Comparison of ENCODE assay signal across 10 cellular contexts in genomic region chr3:106004137-106004600, GRCh38.
DNase-seq lines count a peak whose midpoint lies in the region; ATAC-seq and TF ChIP-seq lines count a peak whose summit lies in the region.
"Had no signal": no experiment of that assay in that cellular context is flagged by ENCODE, and none has a peak within 500 bp of the region (broad histone marks: within the 10 kb centered on the region; RNA-seq: fewer than 3 reads in every experiment).

No MANE protein-coding gene starts in this region.

- no peaks in the 10 kb centered on the region for H3K27me3 Mint-ChIP-seq in dendritic cell treated with granulocyte-macrophage colony-stimulating factor and Interleukin-4, amounts not matched to agents 40 ng/mL and 50 ng/mL, for 4 days

- H3K27me3 ChIP-seq in BE2C (no peaks in the 10 kb centered on the region), SJSA1 (replicated peaks) (no peaks in the 10 kb centered on the region), lower lobe of right lung (ENCODE audit: low read depth) (no peaks in the 10 kb centered on the region), colonic mucosa (no peaks in the 10 kb centered on the region)

- H3K9me3 ChIP-seq in BE2C: no peaks in the 10 kb centered on the region
- no peaks in the 10 kb centered on the region for H3K9me3 ChIP-seq in SJSA1 (replicated peaks)
- no peaks in the 10 kb centered on the region for H3K9me3 ChIP-seq in lower lobe of right lung
- no peaks in the 10 kb centered on the region for H3K9me3 ChIP-seq in colonic mucosa

- H3K36me3 ChIP-seq in BE2C (no peaks in the 10 kb centered on the region), SJSA1 (no peaks in the 10 kb centered on the region), lower lobe of right lung (no peaks in the 10 kb centered on the region), colonic mucosa (no peaks in the 10 kb centered on the region)

- no peak overlapping the region for H3K9ac ChIP-seq in colonic mucosa (ENCODE audit: low read depth in 2 of 2, low read length in 2 of 2)

- H3K4me3 Mint-ChIP-seq in dendritic cell treated with granulocyte-macrophage colony-stimulating factor and Interleukin-4, amounts not matched to agents 40 ng/mL and 50 ng/mL, for 4 days: no peak overlapping the region
- H3K4me3 Mint-ChIP-seq: activated naive CD4-positive, alpha-beta T cell treated with anti-CD3 and anti-CD28 coated beads for 36 hours had no signal

- H3K4me1 Mint-ChIP-seq in dendritic cell treated with granulocyte-macrophage colony-stimulating factor and Interleukin-4, amounts not matched to agents 40 ng/mL and 50 ng/mL, for 4 days (ENCODE audit: low read depth): peaks cover 9% of the 10 kb centered on the region

- DNase-seq in BE2C (no peak), SJSA1 (ENCODE audit: low read depth in 1 of 2, low spot score in 2 of 2) (peak in 1 of 2 experiments; percentile 2), lower lobe of right lung (no peak), MV-4-11 (lab: John Stamatoyannopoulos, UW) (no peak), DMS53 (lab: John Stamatoyannopoulos, UW) (no peak), colonic mucosa (no peak)
- no peak for DNase-seq in effector CD8-positive, alpha-beta T cell (lab: John Stamatoyannopoulos, UW)
- DNase-seq: activated naive CD4-positive, alpha-beta T cell treated with anti-CD3 and anti-CD28 coated beads for 36 hours; DMS79 had no signal

- intact Hi-C loops in dendritic cell treated with granulocyte-macrophage colony-stimulating factor and Interleukin-4, amounts not matched to agents 40 ng/mL and 50 ng/mL, for 4 days (cut with micrococcal nuclease): no loop called here
- intact Hi-C loops in lower lobe of right lung (cut with DNase I): no loop called here
- intact Hi-C loops in colonic mucosa (cut with DNase I): no loop called here

- peaks cover 12% of the 10 kb centered on the region for H3K9me3 Mint-ChIP-seq in dendritic cell treated with granulocyte-macrophage colony-stimulating factor and Interleukin-4, amounts not matched to agents 40 ng/mL and 50 ng/mL, for 4 days

- no peak for TF ChIP-seq CTCF in BE2C (IDR thresholded peaks at IDR 0.05; ENCODE audit: low read depth, low read length)
- TF ChIP-seq CTCF in lower lobe of right lung (IDR thresholded peaks at IDR 0.05): no peak
- TF ChIP-seq CTCF in colonic mucosa (IDR thresholded peaks at IDR 0.05): no peak

- no peaks in the 10 kb centered on the region for H3K36me3 Mint-ChIP-seq in dendritic cell treated with granulocyte-macrophage colony-stimulating factor and Interleukin-4, amounts not matched to agents 40 ng/mL and 50 ng/mL, for 4 days (ENCODE audit: low read depth)

- H3K27ac ChIP-seq in SJSA1 (0 out of 2 replicates have a peak overlapping the region, but pooled peaks have one; percentile 20), lower lobe of right lung (peak overlapping the region; percentile 60), colonic mucosa (no peak overlapping the region)

- H3K27ac Mint-ChIP-seq in dendritic cell treated with granulocyte-macrophage colony-stimulating factor and Interleukin-4, amounts not matched to agents 40 ng/mL and 50 ng/mL, for 4 days: peak overlapping the region; percentile 71
- H3K27ac Mint-ChIP-seq: activated naive CD4-positive, alpha-beta T cell treated with anti-CD3 and anti-CD28 coated beads for 36 hours had no signal

- H3K4me1 ChIP-seq in BE2C (peaks cover 5% of the 10 kb centered on the region), SJSA1 (replicated peaks) (no peaks in the 10 kb centered on the region), lower lobe of right lung (no peaks in the 10 kb centered on the region), colonic mucosa (no peaks in the 10 kb centered on the region)

- peak; percentile 51 to 72 for ATAC-seq in lower lobe of right lung

- H3K4me3 ChIP-seq in BE2C (ENCODE audit: low read depth, low read length): peak overlapping the region; percentile 37
- H3K4me3 ChIP-seq in SJSA1: peak overlapping the region; percentile 13
- H3K4me3 ChIP-seq in lower lobe of right lung: peak overlapping the region; percentile 20
- H3K4me3 ChIP-seq in colonic mucosa: no peak overlapping the region
